1 cellular context compared by ENCODE assay signal in the genomic region with DNA sequence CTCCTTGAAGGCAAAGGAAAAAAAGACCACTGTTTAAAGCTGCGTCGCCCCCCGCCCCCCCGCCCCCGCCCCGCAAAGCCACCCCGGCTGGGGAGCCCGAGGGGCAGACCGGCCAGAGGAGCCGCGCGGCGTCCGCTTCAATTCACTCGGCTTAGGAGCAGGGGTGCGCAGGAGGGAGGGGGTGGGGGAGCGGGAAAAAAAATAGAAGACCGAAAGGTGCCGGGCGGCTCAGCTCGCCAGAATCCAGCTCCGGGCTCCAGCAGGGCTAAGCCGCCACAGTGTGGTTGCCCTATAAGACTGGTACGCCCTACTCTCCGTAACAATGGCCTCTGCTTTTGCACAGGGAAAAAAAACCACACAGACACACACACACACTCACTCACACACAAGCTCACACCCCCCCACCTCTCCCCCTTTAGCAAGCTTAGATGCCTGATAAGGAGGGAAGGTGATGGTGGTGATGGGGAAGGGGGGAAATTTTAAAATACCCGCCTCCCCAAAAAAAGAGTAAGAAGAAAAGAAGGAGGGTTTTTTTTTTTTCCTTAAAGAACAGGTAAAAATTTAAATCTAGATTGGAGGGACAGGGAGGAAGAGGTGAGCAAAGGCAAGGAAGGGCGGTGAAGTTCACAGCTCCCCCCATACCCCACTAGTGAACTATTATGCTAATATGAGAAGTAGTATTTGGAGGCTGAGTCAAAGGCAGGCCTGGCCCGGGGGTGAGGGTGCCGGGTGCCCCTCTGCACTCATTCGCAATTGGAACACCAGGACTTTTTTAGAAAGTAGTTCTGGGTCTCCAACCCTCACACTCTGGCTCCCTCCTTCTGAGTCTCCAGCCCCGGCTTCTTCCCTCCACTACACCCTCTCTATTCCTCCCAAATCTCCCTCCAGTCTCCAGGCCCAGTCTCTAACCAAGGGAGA.
TF ChIP-seq lines count a peak whose summit lies in the region.

No MANE protein-coding gene starts in this region.

TF ChIP-seq in IMR-90, 13 proteins besides CTCF, POLR2A, EP300 and RAD21:
- no peak for TF ChIP-seq FOS (IDR thresholded peaks at IDR 0.05; ENCODE audit: low read depth, low read length)
- no peak for TF ChIP-seq CEBPB (IDR thresholded peaks at IDR 0.05; ENCODE audit: low read depth, low read length)
- TF ChIP-seq CHD1 (IDR thresholded peaks at IDR 0.05; ENCODE audit: low read depth, low read length), result no peak
- TF ChIP-seq BHLHE40 (IDR thresholded peaks at IDR 0.05; ENCODE audit: low read depth, low read length), result no peak
- no peak for TF ChIP-seq MXI1 (IDR thresholded peaks at IDR 0.05; ENCODE audit: borderline replicate concordance, low read depth, low read length)
- no peak for TF ChIP-seq SMC3 (IDR thresholded peaks at IDR 0.05; ENCODE audit: low read depth, low read length)
- TF ChIP-seq MAZ (IDR thresholded peaks at IDR 0.05; ENCODE audit: borderline replicate concordance, low read depth, low read length), result no peak; the same call in 1 of the 2 replicates
- no peak for TF ChIP-seq MAFK (IDR thresholded peaks at IDR 0.05; ENCODE audit: low read depth, low read length)
- TF ChIP-seq NFE2L2 (IDR thresholded peaks at IDR 0.05; ENCODE audit: low read depth, low read length), result no peak
- TF ChIP-seq RCOR1 (IDR thresholded peaks at IDR 0.05; ENCODE audit: insufficient replicate concordance, low read length), result no peak
- TF ChIP-seq, protein P1, sequence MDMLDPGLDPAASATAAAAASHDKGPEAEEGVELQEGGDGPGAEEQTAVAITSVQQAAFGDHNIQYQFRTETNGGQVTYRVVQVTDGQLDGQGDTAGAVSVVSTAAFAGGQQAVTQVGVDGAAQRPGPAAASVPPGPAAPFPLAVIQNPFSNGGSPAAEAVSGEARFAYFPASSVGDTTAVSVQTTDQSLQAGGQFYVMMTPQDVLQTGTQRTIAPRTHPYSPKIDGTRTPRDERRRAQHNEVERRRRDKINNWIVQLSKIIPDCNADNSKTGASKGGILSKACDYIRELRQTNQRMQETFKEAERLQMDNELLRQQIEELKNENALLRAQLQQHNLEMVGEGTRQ (IDR thresholded peaks at IDR 0.05; ENCODE audit: low read depth, low read length), result no peak
TF ChIP-seq in IMR-90: peak in this region for 0.
